In the genomic region with DNA sequence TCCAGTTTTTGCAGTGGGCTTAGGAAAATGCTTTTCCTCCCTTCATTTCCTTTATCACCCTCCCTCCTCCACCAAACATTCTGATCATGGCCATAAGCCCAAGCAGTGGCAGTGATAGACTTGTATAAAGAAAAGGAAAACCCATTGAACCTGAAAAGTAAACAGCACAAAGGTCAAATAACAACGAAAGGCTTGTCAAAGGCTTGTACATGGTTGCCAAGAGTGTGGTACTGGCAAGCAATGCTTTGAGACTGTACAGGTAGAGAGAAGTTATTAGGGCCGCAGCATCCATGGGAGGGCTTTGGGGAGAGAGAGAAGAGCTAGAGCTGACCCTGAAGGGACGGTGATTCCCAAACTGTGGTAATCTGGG, we compare ENCODE assay signal across 25 cellular contexts. TPM values are rescaled to one million over a fixed set of nuclear protein-coding genes. Genes with fewer than 3 reads are reported as not detected.
DNase-seq lines count a peak whose midpoint lies in the region; ATAC-seq, FAIRE-seq and TF ChIP-seq lines count a peak whose summit lies in the region.
"Had no signal": no experiment of that assay in that cellular context is flagged by ENCODE, and none has a peak within 500 bp of the region (broad histone marks: within the 10 kb centered on the region; RNA-seq: fewer than 3 reads in every experiment).

No MANE protein-coding gene starts in this region.

- H3K4me2 ChIP-seq in HepG2 (ENCODE audit: low read depth, low read length) = peak overlapping the region; percentile 53
- H3K4me2 ChIP-seq: KMS-11, SK-N-SH had no signal

- H3K4me3 Mint-ChIP-seq in progenitor cell of endocrine pancreas (ENCODE audit: low read depth) = peak overlapping the region; percentile 2
- H3K4me3 Mint-ChIP-seq: activated naive CD4-positive, alpha-beta T cell treated with anti-CD3 and anti-CD28 coated beads, Interleukin-2, amount 10 ng/mL, durations not matched to agents 7 days and 5 days had no signal

- H3K9ac ChIP-seq in HepG2 (ENCODE audit: insufficient read depth, low read depth, low read length) = no peak overlapping the region
- H3K9ac ChIP-seq: KMS-11, SK-N-SH had no signal

- TF ChIP-seq RAD21 in HepG2 (CRISPR knock-in tag; IDR thresholded peaks at IDR 0.05) = no peak

- no peak overlapping the region for H3K27ac ChIP-seq in HepG2 (ENCODE audit: extremely low read length, insufficient read depth, low read length)
- H3K27ac ChIP-seq in effector memory CD4-positive, alpha-beta T cell (ENCODE audit: insufficient read depth, low read length, poor library complexity, severe bottlenecking) = no peak overlapping the region
- H3K27ac ChIP-seq: coronary artery, KMS-11, right atrium auricular region, vagina had no signal

- TF ChIP-seq CTCF in HepG2 (CRISPR knock-in tag; IDR thresholded peaks at IDR 0.05) = no peak
- TF ChIP-seq CTCF in progenitor cell of endocrine pancreas (IDR thresholded peaks at IDR 0.05; ENCODE audit: unreplicated experiment) = no peak

- no peaks in the 10 kb centered on the region for H3K36me3 ChIP-seq in HepG2 (replicated peaks in 1 of 2; ENCODE audit: control insufficient read depth in 1 of 2, insufficient read depth in 2 of 2, low read length in 2 of 2)
- no peaks in the 10 kb centered on the region for H3K36me3 ChIP-seq in effector memory CD4-positive, alpha-beta T cell (ENCODE audit: control insufficient read depth, insufficient read depth, low read length)
- H3K36me3 ChIP-seq: right atrium auricular region, vagina had no signal

- no peaks in the 10 kb centered on the region for H3K79me2 ChIP-seq in HepG2 (ENCODE audit: insufficient read depth, low read length)

- no peak for TF ChIP-seq POLR2A in HepG2 (IDR thresholded peaks at IDR 0.05; ENCODE audit: insufficient read depth in 1 of 2, low read depth in 2 of 2, low read length in 2 of 2)

- no peaks in the 10 kb centered on the region for H3K9me3 Mint-ChIP-seq in progenitor cell of endocrine pancreas (ENCODE audit: low read depth)
- H3K9me3 Mint-ChIP-seq: stimulated activated naive B cell treated with anti-CD40 and anti-IgM and Interleukin-4, amounts not matched to agents 10 μg/mL and 1 μg/mL and 100 μg/mL, for 72 hours had no signal

- POLR2A ChIA-PET in HepG2 (lab: Yijun Ruan, JAX) = no interaction called here

- CTCF ChIA-PET in HepG2 (lab: Yijun Ruan, JAX; ENCODE audit: low intra/inter-chr PET ratio, low total read pairs) = no interaction called here

- H3K27ac Mint-ChIP-seq in progenitor cell of endocrine pancreas = peak overlapping the region; percentile 81
- H3K27ac Mint-ChIP-seq: activated naive CD4-positive, alpha-beta T cell treated with anti-CD3 and anti-CD28 coated beads, Interleukin-2, amount 10 ng/mL, durations not matched to agents 7 days and 5 days; stimulated activated naive B cell treated with anti-CD40 and anti-IgM and Interleukin-4, amounts not matched to agents 10 μg/mL and 1 μg/mL and 100 μg/mL, for 72 hours had no signal

- WGBS in HepG2 (ENCODE audit: low lambda C conversion rate) = 15% methylated on average over 3 of the region's 3 CpGs

- 0 out of 4 replicates have a peak, but pooled peaks of 1 of the 2 experiments have one; percentile 10 for TF ChIP-seq EP300 in HepG2 (IDR thresholded peaks at IDR 0.05; ENCODE audit: low read depth in 2 of 2, low read length in 2 of 2)
- no peak for TF ChIP-seq EP300 in HepG2 (CRISPR knock-in tag; IDR thresholded peaks at IDR 0.05; ENCODE audit: borderline replicate concordance)

- H3K9me3 ChIP-seq in HepG2 (ENCODE audit: low read length) = no peaks in the 10 kb centered on the region
- H3K9me3 ChIP-seq in effector memory CD4-positive, alpha-beta T cell (ENCODE audit: control insufficient read depth, low read length) = no peaks in the 10 kb centered on the region
- H3K9me3 ChIP-seq: right atrium auricular region, SK-N-SH, vagina had no signal

- peaks cover 19% of the 10 kb centered on the region for H3K27me3 Mint-ChIP-seq in progenitor cell of endocrine pancreas

- intact Hi-C loops in HepG2 (cut with micrococcal nuclease; ENCODE audit: unreplicated experiment) = no loop called here

- no peak overlapping the region; a peak in 1 of 6 replicates for H3K4me3 ChIP-seq in HepG2 (replicated peaks in 1 of 3; ENCODE audit: insufficient read depth in 1 of 3, low read depth in 2 of 3, low read length in 3 of 3)
- H3K4me3 ChIP-seq in effector memory CD4-positive, alpha-beta T cell (ENCODE audit: insufficient read depth, low read depth, low read length, poor library complexity, severe bottlenecking) = no peak overlapping the region
- H3K4me3 ChIP-seq: coronary artery, right atrium auricular region, vagina had no signal

- no TSS peak for BruUV-seq in HepG2 (replicated peaks; lab: Mats Ljungman, UMichigan)

- no peak overlapping the region for H2AFZ ChIP-seq in HepG2 (ENCODE audit: low read length)

- H3K4me1 Mint-ChIP-seq in progenitor cell of endocrine pancreas (ENCODE audit: low read depth) = peaks cover 22% of the 10 kb centered on the region

- H3K4me1 ChIP-seq in HepG2 (ENCODE audit: insufficient read depth, low read length) = peaks cover 21% of the 10 kb centered on the region
- peaks cover 9% of the 10 kb centered on the region for H3K4me1 ChIP-seq in effector memory CD4-positive, alpha-beta T cell (ENCODE audit: control insufficient read depth, insufficient read depth, low read length, poor library complexity, severe bottlenecking)

- DNase-seq in DMS53 treated with DMSO at 0.1 percent for 48 hours (lab: John Stamatoyannopoulos, UW; ENCODE audit: unreplicated experiment) = peak; percentile 57
- peak; percentile 30 for DNase-seq in NCI-H2029 treated with DMSO at 0.1 percent for 48 hours (lab: John Stamatoyannopoulos, UW)
- peak; percentile 67 for DNase-seq in HepG2 (ENCODE audit: low spot score)
- DNase-seq in progenitor cell of endocrine pancreas (ENCODE audit: low spot score, unreplicated experiment) = no peak
- no peak for DNase-seq in effector memory CD4-positive, alpha-beta T cell
- DNase-seq in retina = no peak
- DNase-seq: activated naive CD4-positive, alpha-beta T cell treated with anti-CD3 and anti-CD28 coated beads, Interleukin-2, amount 10 ng/mL, durations not matched to agents 7 days and 5 days; amygdala; NCI-H1694; NCI-H526 treated with DMSO at 0.1 percent for 48 hours; SK-N-SH; stimulated activated CD4-positive, alpha-beta T cell treated with anti-CD3 and anti-CD28 coated beads, Interleukin-4, amount 100 ng/mL, for 24 hours; stimulated activated naive B cell treated with anti-CD40 and anti-IgM and Interleukin-4, amounts not matched to agents 10 μg/mL and 1 μg/mL and 100 μg/mL, for 72 hours had no signal

- no peaks in the 10 kb centered on the region; a peak in 1 of 5 replicates for H3K27me3 ChIP-seq in HepG2 (ENCODE audit: control insufficient read depth in 1 of 2, insufficient read depth in 2 of 2, low read length in 2 of 2)
- peaks cover 19% of the 10 kb centered on the region for H3K27me3 ChIP-seq in effector memory CD4-positive, alpha-beta T cell (replicated peaks; ENCODE audit: control insufficient read depth, insufficient read depth, low read length, poor library complexity, severe bottlenecking)
- H3K27me3 ChIP-seq: right atrium auricular region, vagina had no signal

- no peak for FAIRE-seq in HepG2 (lab: Jason Lieb, UNC)
- FAIRE-seq: endometrium, H1, islet of Langerhans had no signal

- ATAC-seq in HepG2 (peak; percentile 81), GM18909 (IDR thresholded peaks at IDR 0.05; ENCODE audit: poor library complexity, unreplicated experiment) (no peak)
- ATAC-seq: stimulated activated naive B cell treated with anti-CD40 and anti-IgM and Interleukin-4, amounts not matched to agents 10 μg/mL and 1 μg/mL and 100 μg/mL, for 72 hours had no signal

- in situ Hi-C loops in HepG2 (cut with HindIII; ENCODE audit: extremely low pct_ligation_motif_present, low pct_unique_long_range_greater_than_20kb) = no loop called here

- H4K20me1 ChIP-seq in HepG2 (ENCODE audit: insufficient read depth, low read length) = no peaks in the 10 kb centered on the region

- no peaks in the 10 kb centered on the region for H3K36me3 Mint-ChIP-seq in progenitor cell of endocrine pancreas (ENCODE audit: insufficient read depth)

TF ChIP-seq in HepG2, 621 proteins besides CTCF, POLR2A, EP300 and RAD21 (continues in another document):
- TF ChIP-seq MTF2 (CRISPR knock-in tag; IDR thresholded peaks at IDR 0.05; ENCODE audit: borderline replicate concordance) (no peak), NCOR1 (IDR thresholded peaks at IDR 0.05; ENCODE audit: borderline replicate concordance, low read length) (0 out of 2 replicates have a peak, but pooled peaks have one; percentile 30), RARA (CRISPR knock-in tag; IDR thresholded peaks at IDR 0.05) (peak; percentile 21; the same call in 1 of the 2 replicates)

RNA-seq across cellular contexts. Expression of a gene that starts 2.1 kb away (rescaled TPM):
- not detected in 2 replicates for total RNA-seq in HepG2 (2016; rRNA removed; fragmentation: Illumina TruSeq; extraction: Trizol)
- not detected in 2 replicates for total RNA-seq in HepG2 (2016; cell fraction: cytosol; rRNA removed; fragmentation: Illumina TruSeq; extraction: Trizol; ENCODE audit: low read depth)
- total RNA-seq in HepG2 (2016; cell fraction: insoluble cytoplasmic fraction; rRNA removed; fragmentation: Illumina TruSeq; extraction: Trizol) = not detected in 2 replicates
- total RNA-seq in HepG2 (2016; cell fraction: membrane; rRNA removed; fragmentation: Illumina TruSeq; extraction: Trizol) = not detected in 2 replicates
- total RNA-seq in HepG2 (2016; cell fraction: nucleus; rRNA removed; fragmentation: Illumina TruSeq; extraction: Trizol) = not detected in 2 replicates
- not detected in 2 replicates for polyA plus RNA-seq in HepG2 (2011; rRNA removed)
- polyA plus RNA-seq in HepG2 (2011; cell fraction: cytosol; rRNA removed) = 0.03 TPM in 1 of 2 replicates, not detected in the other
- polyA plus RNA-seq in HepG2 (2011; cell fraction: nucleus; rRNA removed) = not detected in 2 replicates
- polyA plus RNA-seq in HepG2 (2012) = not detected in 2 replicates
- not detected in 2 replicates for polyA plus RNA-seq in HepG2 (2016; cell fraction: cytosol; fragmentation: Illumina TruSeq; extraction: Trizol; ENCODE audit: low read depth)
- polyA plus RNA-seq in HepG2 (2016; cell fraction: insoluble cytoplasmic fraction; fragmentation: Illumina TruSeq; extraction: Trizol; ENCODE audit: low read depth) = not detected in 2 replicates
- polyA plus RNA-seq in HepG2 (2016; cell fraction: membrane; fragmentation: Illumina TruSeq; extraction: Trizol; ENCODE audit: low read depth) = not detected in 2 replicates
- not detected in 2 replicates for polyA plus RNA-seq in HepG2 (2016; cell fraction: nucleus; fragmentation: Illumina TruSeq; extraction: Trizol; ENCODE audit: insufficient read depth, low read depth)
- polyA minus RNA-seq in HepG2 (2011; rRNA and poly(A)+ RNA removed; ENCODE audit: low replicate concordance) = not detected in 2 replicates
- not detected in 2 replicates for polyA minus RNA-seq in HepG2 (2011; cell fraction: cytosol; rRNA and poly(A)+ RNA removed)
- polyA minus RNA-seq in HepG2 (2011; cell fraction: nucleus; rRNA and poly(A)+ RNA removed) = not detected in 2 replicates
- 0.12 and 0.47 TPM in 2 replicates for total RNA-seq in progenitor cell of endocrine pancreas
- total RNA-seq: G401; H1; HT1080; right atrium auricular region; T-helper 2 cell treated with Interferon-gamma antibody and Interleukin-4, amounts not matched to agents 100 ng/mL and 5 ng/mL, for 36 hours; vagina had no signal
- polyA plus RNA-seq: fibroblast of lung, H1, SK-N-SH had no signal

Comparison
In these comparisons a context has a peak if more than half of its experiments do, and no peak if none do; other contexts are left out.
1. DNase-seq: peak in DMS53 treated with DMSO at 0.1 percent for 48 hours (single experiment), NCI-H2029 treated with DMSO at 0.1 percent for 48 hours (single experiment) and HepG2 (single experiment); none in progenitor cell of endocrine pancreas (single experiment), effector memory CD4-positive, alpha-beta T cell (0 of 3) and retina (single experiment).